Comparison of ENCODE assay signal across 13 cellular contexts in genomic region chr7:112638675-112639400, GRCh38.
"Had no signal": no experiment of that assay in that cellular context is flagged by ENCODE, and none has a peak within 500 bp of the region (broad histone marks: within the 10 kb centered on the region; RNA-seq: fewer than 3 reads in every experiment).

No MANE protein-coding gene starts in this region.

- H3K4me3 ChIP-seq: left ventricle myocardium inferior, psoas muscle, right lobe of liver, tibial nerve had no signal

- H3K27ac ChIP-seq: epithelial cell of prostate, left ventricle myocardium inferior, psoas muscle, right lobe of liver, tibial nerve had no signal

- H3K9me3 ChIP-seq: right lobe of liver had no signal

- H3K4me1 ChIP-seq: left ventricle myocardium inferior, psoas muscle, right lobe of liver, tibial nerve had no signal

- ATAC-seq: activated CD4-positive, alpha-beta T cell treated with anti-CD3 and anti-CD28 coated beads for 36 hours; activated CD8-positive, alpha-beta T cell treated with anti-CD3 and anti-CD28 coated beads for 36 hours; psoas muscle; right lobe of liver; stimulated activated effector memory CD8-positive, alpha-beta T cell treated with anti-CD3 and anti-CD28 coated beads, Interleukin-12 subunit alpha, Interleukin-12 subunit beta, amount 100 ng/mL, for 72 hours had no signal

- DNase-seq: activated CD4-positive, alpha-beta T cell treated with anti-CD3 and anti-CD28 coated beads for 36 hours; activated CD8-positive, alpha-beta memory T cell treated with anti-CD3 and anti-CD28 coated beads, Interleukin-2, amount 50 U/mL, for 4 hours; activated CD8-positive, alpha-beta T cell treated with anti-CD3 and anti-CD28 coated beads for 36 hours; activated naive CD4-positive, alpha-beta T cell treated with Interleukin-2 at 50 U/mL for 16 hours; cortex of kidney; effector memory CD4-positive, alpha-beta T cell; left ventricle myocardium inferior; mesenchymal stem cell; psoas muscle; right lobe of liver had no signal

- H3K36me3 ChIP-seq: left ventricle myocardium inferior, right lobe of liver, tibial nerve had no signal
